In genomic region chr1:176863613-176864012, GRCh38 we compare ENCODE assay signal across 18 cellular contexts.
A peak's percentile ranks its signal among the peaks of the same experiment; 100 is the strongest.
DNase-seq lines count a peak whose midpoint lies in the region; ATAC-seq, FAIRE-seq and TF ChIP-seq lines count a peak whose summit lies in the region.
"Had no signal": no experiment of that assay in that cellular context is flagged by ENCODE, and none has a peak within 500 bp of the region (broad histone marks: within the 10 kb centered on the region; RNA-seq: fewer than 3 reads in every experiment).

No MANE protein-coding gene starts in this region.

- H3K4me1 ChIP-seq in ovary (ENCODE audit: insufficient read depth) (no peaks in the 10 kb centered on the region), SK-N-SH (ENCODE audit: control insufficient read depth in 1 of 2, insufficient read depth in 2 of 2, low read depth in 1 of 2, low read length in 1 of 2) (no peaks in the 10 kb centered on the region)

- no peak overlapping the region for H3K9ac ChIP-seq in SK-N-SH
- H3K9ac ChIP-seq: GM23248 had no signal

- TF ChIP-seq RAD21 in SK-N-SH (IDR thresholded peaks at IDR 0.05; ENCODE audit: low read length) = no peak

- no peak for TF ChIP-seq EP300 in ovary (IDR thresholded peaks at IDR 0.05)
- no peak for TF ChIP-seq EP300 in SK-N-SH (IDR thresholded peaks at IDR 0.05; ENCODE audit: borderline replicate concordance in 1 of 2, low read depth in 1 of 2, low read length in 1 of 2)

- H3K27ac Mint-ChIP-seq in WTC11 = no peak overlapping the region
- H3K27ac Mint-ChIP-seq: B cell; CD4-positive, alpha-beta T cell had no signal

- H3K36me3 ChIP-seq in ovary (no peaks in the 10 kb centered on the region), SK-N-SH (replicated peaks in 1 of 2; ENCODE audit: control insufficient read depth in 1 of 2, insufficient read depth in 2 of 2, low read length in 1 of 2) (peaks cover 0 to 4% of the 10 kb centered on the region in 2 experiments)

- H3K36me3 Mint-ChIP-seq in WTC11 = 0 out of 2 replicates have a peak, but pooled peaks cover 4% of the 10 kb centered on the region

- no peak overlapping the region for H2AFZ ChIP-seq in SK-N-SH (ENCODE audit: low read depth)
- H2AFZ ChIP-seq: GM23248 had no signal

- H3K4me1 Mint-ChIP-seq in WTC11 = peaks cover 13% of the 10 kb centered on the region
- H3K4me1 Mint-ChIP-seq: B cell had no signal

- H3K27me3 ChIP-seq in ovary (no peaks in the 10 kb centered on the region), SK-N-SH (ENCODE audit: insufficient read depth) (no peaks in the 10 kb centered on the region)

- POLR2A ChIA-PET in WTC11 (lab: Charles Lee) (no interaction called here), SK-N-SH (lab: Yijun Ruan, JAX) (no interaction called here)

- no peak overlapping the region for H3K4me2 ChIP-seq in SK-N-SH

- TF ChIP-seq POLR2A in ovary (IDR thresholded peaks at IDR 0.05) = no peak

- H3K27me3 Mint-ChIP-seq in WTC11 (ENCODE audit: low read depth) = no peaks in the 10 kb centered on the region

- intact Hi-C loops in ovary (cut with DNase I) = no loop called here

- H3F3A ChIP-seq in SK-N-SH (replicated peaks; ENCODE audit: insufficient read depth) = no peaks in the 10 kb centered on the region

- H3K79me2 ChIP-seq in SK-N-SH (ENCODE audit: insufficient read depth) = no peaks in the 10 kb centered on the region

- CTCF ChIA-PET in WTC11 (lab: Charles Lee) = interaction anchor here (0.9 to 1.5 kb wide), 2 partner anchors 17 to 172 kb away, joined by 4 to 5 read pairs; no protein-coding TSS in a partner anchor
- CTCF ChIA-PET in SK-N-SH (lab: Yijun Ruan, JAX) = interaction anchor here (0.6 to 1.5 kb wide), 6 partner anchors 17 to 1711 kb away, joined by 3 to 6 read pairs (median 4); no protein-coding TSS in a partner anchor

- DNase-seq in WTC11 (ENCODE audit: low spot score) (no peak), epithelial cell of esophagus (ENCODE audit: low read depth) (peak; percentile 22), iPS-NIHi7 (ENCODE audit: extremely low spot score) (peak; percentile 22), urothelium cell line (ENCODE audit: low spot score) (peak; percentile 17), ovary (no peak), HuH-7.5 (ENCODE audit: low spot score) (no peak), SK-N-SH (no peak)
- DNase-seq: C1 segment of cervical spinal cord; Calu3; CD4-positive, alpha-beta T cell; DMS 273 treated with DMSO at 0.1 percent for 48 hours; GM23248 had no signal

- TF ChIP-seq CTCF in WTC11 (IDR thresholded peaks at IDR 0.05) (no peak), epithelial cell of esophagus (IDR thresholded peaks at IDR 0.05; ENCODE audit: insufficient read depth, low read depth, low read length, missing control alignments) (no peak), ovary (IDR thresholded peaks at IDR 0.05) (no peak), SK-N-SH (IDR thresholded peaks at IDR 0.05) (no peak)

- no peaks in the 10 kb centered on the region for H3K9me2 ChIP-seq in SK-N-SH

- H3K27ac ChIP-seq in ovary (no peak overlapping the region), SK-N-SH (ENCODE audit: low read depth in 2 of 2, low read length in 1 of 2) (no peak overlapping the region)
- H3K27ac ChIP-seq: GM23248 had no signal

- no peak for FAIRE-seq in urothelium cell line (lab: Jason Lieb, UNC)
- FAIRE-seq: A204.1, GM12878, GM18507, H54 had no signal

- WGBS in ovary, 3 donors = 88 to 92% (median 90%) methylated on average over 4 of the region's 4 CpGs
- WGBS in SK-N-SH (ENCODE audit: low lambda C conversion rate) = 43% methylated on average over 4 of the region's 4 CpGs

- H3K4me3 ChIP-seq in epithelial cell of esophagus (ENCODE audit: low read length) = no peak overlapping the region
- H3K4me3 ChIP-seq in ovary = no peak overlapping the region
- no peak overlapping the region for H3K4me3 ChIP-seq in SK-N-SH (ENCODE audit: low read depth in 2 of 2, low read length in 1 of 2)
- H3K4me3 ChIP-seq: GM12878, GM23248 had no signal

- H3K9me3 ChIP-seq in ovary = no peaks in the 10 kb centered on the region
- no peaks in the 10 kb centered on the region for H3K9me3 ChIP-seq in SK-N-SH

- no peaks in the 10 kb centered on the region for H4K20me1 ChIP-seq in SK-N-SH (ENCODE audit: insufficient read depth)

- no peak overlapping the region for H3K4me3 Mint-ChIP-seq in WTC11
- H3K4me3 Mint-ChIP-seq: B cell; CD4-positive, alpha-beta T cell had no signal

- H3K9me3 Mint-ChIP-seq in WTC11 = peaks cover 9% of the 10 kb centered on the region; the same call in 1 of the 2 replicates

- ATAC-seq in WTC11 = peak; percentile 69
- ATAC-seq: GM12878, HCT116 had no signal

TF ChIP-seq in WTC11, 78 proteins besides CTCF, POLR2A, EP300 and RAD21 (continues in another document):
- no peak for TF ChIP-seq E2F5 (CRISPR knock-in tag; IDR thresholded peaks at IDR 0.05)
- TF ChIP-seq OVOL2 (CRISPR knock-in tag; IDR thresholded peaks at IDR 0.05; ENCODE audit: borderline replicate concordance) = no peak
- TF ChIP-seq, protein P1, sequence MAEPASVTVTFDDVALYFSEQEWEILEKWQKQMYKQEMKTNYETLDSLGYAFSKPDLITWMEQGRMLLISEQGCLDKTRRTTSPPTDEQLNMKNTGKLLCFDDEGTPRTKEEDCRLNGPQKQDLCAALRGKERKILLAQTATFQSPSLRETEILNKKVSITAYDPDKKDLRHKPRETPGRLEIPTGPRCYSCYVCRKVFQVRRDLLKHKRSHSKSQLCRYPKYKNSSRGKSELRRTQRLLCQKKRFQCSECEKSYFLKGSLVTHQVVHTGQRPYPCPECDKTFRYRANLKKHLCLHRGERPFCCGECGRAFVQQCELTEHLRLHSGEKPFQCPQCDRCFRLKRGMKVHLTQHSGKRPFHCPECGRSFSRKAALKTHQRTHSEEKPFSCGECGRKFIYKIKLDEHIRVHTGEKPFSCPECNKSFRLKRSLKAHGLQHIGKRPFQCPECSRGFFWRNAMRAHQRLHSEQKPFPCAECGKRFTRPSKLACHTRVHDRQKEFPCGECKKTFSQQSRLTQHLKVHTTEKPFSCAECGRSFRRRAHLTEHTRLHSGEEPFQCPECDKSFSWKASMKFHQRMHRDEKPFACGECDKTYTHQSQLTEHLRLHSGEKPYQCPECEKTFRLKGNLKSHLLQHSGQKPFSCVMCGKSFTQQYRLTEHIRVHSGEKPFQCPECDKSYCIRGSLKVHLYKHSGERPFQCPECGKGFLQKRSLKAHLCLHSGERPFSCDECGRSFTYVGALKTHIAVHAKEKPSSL (CRISPR knock-in tag; conservative IDR thresholded peaks at IDR 0.05) = no peak

TF ChIP-seq in SK-N-SH, 30 proteins besides CTCF, POLR2A, EP300 and RAD21 (continues in another document):
- TF ChIP-seq TCF12 (IDR thresholded peaks at IDR 0.05) (no peak), EZH2phosphoT487 (IDR thresholded peaks at IDR 0.05; ENCODE audit: borderline replicate concordance, low read depth) (no peak), MEF2A (IDR thresholded peaks at IDR 0.05; ENCODE audit: borderline replicate concordance, low read depth) (no peak), PBX3 (IDR thresholded peaks at IDR 0.05) (no peak), GATA2 (CRISPR knock-in tag; IDR thresholded peaks at IDR 0.05) (no peak)
- TF ChIP-seq, protein P2, sequence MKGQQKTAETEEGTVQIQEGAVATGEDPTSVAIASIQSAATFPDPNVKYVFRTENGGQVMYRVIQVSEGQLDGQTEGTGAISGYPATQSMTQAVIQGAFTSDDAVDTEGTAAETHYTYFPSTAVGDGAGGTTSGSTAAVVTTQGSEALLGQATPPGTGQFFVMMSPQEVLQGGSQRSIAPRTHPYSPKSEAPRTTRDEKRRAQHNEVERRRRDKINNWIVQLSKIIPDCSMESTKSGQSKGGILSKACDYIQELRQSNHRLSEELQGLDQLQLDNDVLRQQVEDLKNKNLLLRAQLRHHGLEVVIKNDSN (IDR thresholded peaks at IDR 0.05; ENCODE audit: borderline replicate concordance, low read depth) = no peak
- TF ChIP-seq, protein P3, sequence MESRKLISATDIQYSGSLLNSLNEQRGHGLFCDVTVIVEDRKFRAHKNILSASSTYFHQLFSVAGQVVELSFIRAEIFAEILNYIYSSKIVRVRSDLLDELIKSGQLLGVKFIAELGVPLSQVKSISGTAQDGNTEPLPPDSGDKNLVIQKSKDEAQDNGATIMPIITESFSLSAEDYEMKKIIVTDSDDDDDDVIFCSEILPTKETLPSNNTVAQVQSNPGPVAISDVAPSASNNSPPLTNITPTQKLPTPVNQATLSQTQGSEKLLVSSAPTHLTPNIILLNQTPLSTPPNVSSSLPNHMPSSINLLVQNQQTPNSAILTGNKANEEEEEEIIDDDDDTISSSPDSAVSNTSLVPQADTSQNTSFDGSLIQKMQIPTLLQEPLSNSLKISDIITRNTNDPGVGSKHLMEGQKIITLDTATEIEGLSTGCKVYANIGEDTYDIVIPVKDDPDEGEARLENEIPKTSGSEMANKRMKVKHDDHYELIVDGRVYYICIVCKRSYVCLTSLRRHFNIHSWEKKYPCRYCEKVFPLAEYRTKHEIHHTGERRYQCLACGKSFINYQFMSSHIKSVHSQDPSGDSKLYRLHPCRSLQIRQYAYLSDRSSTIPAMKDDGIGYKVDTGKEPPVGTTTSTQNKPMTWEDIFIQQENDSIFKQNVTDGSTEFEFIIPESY (IDR thresholded peaks at IDR 0.05; ENCODE audit: borderline replicate concordance, low read depth) = no peak

Comparison
In these comparisons a context has a peak if more than half of its experiments do, and no peak if none do; other contexts are left out.
1. DNase-seq: peak in epithelial cell of esophagus (single experiment), iPS-NIHi7 (single experiment) and urothelium cell line (single experiment); none in WTC11 (single experiment), ovary (0 of 5), HuH-7.5 (single experiment) and SK-N-SH (single experiment).